In genomic region chr17:45063198-45063597, GRCh38 we compare ENCODE assay signal across 11 cellular contexts. TPM values are rescaled to one million over a fixed set of nuclear protein-coding genes. Genes with fewer than 3 reads are reported as not detected.
DNase-seq lines count a peak whose midpoint lies in the region; ATAC-seq, FAIRE-seq and TF ChIP-seq lines count a peak whose summit lies in the region.
"Had no signal": no experiment of that assay in that cellular context is flagged by ENCODE, and none has a peak within 500 bp of the region (broad histone marks: within the 10 kb centered on the region; RNA-seq: fewer than 3 reads in every experiment).

No MANE protein-coding gene starts in this region.

- peaks cover 4 to 43% (median 31%) of the 10 kb centered on the region in 11 experiments; a peak in 20 of 22 replicates for H3K36me3 ChIP-seq in BLaER1 treated with 17β-estradiol and CSF1 and Interleukin-3, amounts not matched to agents 10 nM and 100 nM

- intact Hi-C loops in left ventricle myocardium superior (cut with micrococcal nuclease) = no loop called here

- H3K27me3 ChIP-seq in BLaER1 treated with 17β-estradiol and CSF1 and Interleukin-3, amounts not matched to agents 10 nM and 100 nM = no peaks in the 10 kb centered on the region

- H3K4me2 ChIP-seq in BLaER1 treated with 17β-estradiol and CSF1 and Interleukin-3, amounts not matched to agents 10 nM and 100 nM = peak overlapping the region; percentile 79 to 98 (median 96)

- H4K20me1 ChIP-seq in BLaER1 treated with 17β-estradiol and CSF1 and Interleukin-3, amounts not matched to agents 10 nM and 100 nM = peaks cover 49 to 64% (median 59%) of the 10 kb centered on the region in 11 experiments; a peak in 21 of 22 replicates

- no peak for TF ChIP-seq CTCF in fibroblast of villous mesenchyme (IDR thresholded peaks at IDR 0.05; ENCODE audit: insufficient read depth, low read depth, low read length)

- H3K27ac Mint-ChIP-seq in T-helper 2 cell treated with Interferon-gamma antibody and Interleukin-4, amounts not matched to agents 5 μg/mL and 100 μg/mL, for 36 hours = peak overlapping the region; percentile 57

- peaks cover 47 to 84% (median 61%) of the 10 kb centered on the region in 10 experiments for H3K4me1 ChIP-seq in BLaER1 treated with 17β-estradiol and CSF1 and Interleukin-3, amounts not matched to agents 10 nM and 100 nM

- peak overlapping the region in 10 of 11 experiments; percentile 29 to 98 (median 96); a peak in 18 of 22 replicates for H3K27ac ChIP-seq in BLaER1 treated with 17β-estradiol and CSF1 and Interleukin-3, amounts not matched to agents 10 nM and 100 nM

- H3K4me3 Mint-ChIP-seq in T-helper 2 cell treated with Interferon-gamma antibody and Interleukin-4, amounts not matched to agents 5 μg/mL and 100 μg/mL, for 36 hours = peak overlapping the region; percentile 94
- H3K4me3 Mint-ChIP-seq: central memory CD8-positive, alpha-beta T cell had no signal

- peak overlapping the region; percentile 45 to 98 (median 91); a peak in 18 of 22 replicates for H3K9ac ChIP-seq in BLaER1 treated with 17β-estradiol and CSF1 and Interleukin-3, amounts not matched to agents 10 nM and 100 nM

- ATAC-seq in left ventricle myocardium superior = no peak

- peaks cover 22% of the 10 kb centered on the region for H3K36me3 Mint-ChIP-seq in T-helper 2 cell treated with Interferon-gamma antibody and Interleukin-4, amounts not matched to agents 5 μg/mL and 100 μg/mL, for 36 hours (ENCODE audit: low read depth)

- H3K9me3 Mint-ChIP-seq in T-helper 2 cell treated with Interferon-gamma antibody and Interleukin-4, amounts not matched to agents 5 μg/mL and 100 μg/mL, for 36 hours = no peaks in the 10 kb centered on the region
- H3K9me3 Mint-ChIP-seq: central memory CD8-positive, alpha-beta T cell had no signal

- FAIRE-seq in GM19239 (lab: Jason Lieb, UNC) = peak; percentile 37

- no peaks in the 10 kb centered on the region for H3K27me3 Mint-ChIP-seq in T-helper 2 cell treated with Interferon-gamma antibody and Interleukin-4, amounts not matched to agents 5 μg/mL and 100 μg/mL, for 36 hours (ENCODE audit: low read depth)
- H3K27me3 Mint-ChIP-seq: central memory CD8-positive, alpha-beta T cell had no signal

- H3K4me1 Mint-ChIP-seq in T-helper 2 cell treated with Interferon-gamma antibody and Interleukin-4, amounts not matched to agents 5 μg/mL and 100 μg/mL, for 36 hours (ENCODE audit: low read depth) = peaks cover 45% of the 10 kb centered on the region

- H3K4me3 ChIP-seq in BLaER1 treated with 17β-estradiol and CSF1 and Interleukin-3, amounts not matched to agents 10 nM and 100 nM = peak overlapping the region; percentile 71 to 84 (median 76); a peak in 18 of 20 replicates
- no peak overlapping the region for H3K4me3 ChIP-seq in fibroblast of villous mesenchyme (ENCODE audit: low read depth, low read length)

- DNase-seq in GM19239 (ENCODE audit: insufficient read length, low spot score) = no peak
- DNase-seq in T-helper 2 cell treated with Interferon-gamma antibody and Interleukin-4, amounts not matched to agents 5 μg/mL and 100 μg/mL, for 36 hours (ENCODE audit: low spot score) = no peak
- peak; percentile 20 for DNase-seq in fibroblast of villous mesenchyme (ENCODE audit: low read depth)
- no peak for DNase-seq in middle frontal gyrus (ENCODE audit: extremely low spot score, low spot score)
- no peak for DNase-seq in NCI-H526 treated with DMSO at 0.1 percent for 48 hours (lab: John Stamatoyannopoulos, UW)
- DNase-seq in left ventricle myocardium superior = no peak
- no peak for DNase-seq in KG1 (lab: John Stamatoyannopoulos, UW)
- DNase-seq: NCI-H2029 treated with DMSO at 0.1 percent for 48 hours; stimulated activated naive CD4-positive, alpha-beta T cell had no signal

- no peaks in the 10 kb centered on the region for H3K9me3 ChIP-seq in BLaER1 treated with 17β-estradiol and CSF1 and Interleukin-3, amounts not matched to agents 10 nM and 100 nM (replicated peaks in 1 of 11)

RNA-seq across cellular contexts. Expression of gene NMT1, which starts 2.1 kb away (rescaled TPM):
- total RNA-seq in fibroblast of villous mesenchyme (67.0 and 78.2 TPM in 2 replicates), left ventricle myocardium superior (114 TPM)

RNA-seq across cellular contexts. Expression of gene DCAKD, which starts 11.8 kb away (rescaled TPM):
- 46.7 and 52.2 TPM in 2 replicates for total RNA-seq in fibroblast of villous mesenchyme
- total RNA-seq in left ventricle myocardium superior = 25.6 TPM
